ENCODE assay signal across 1 cellular context in the genomic region with DNA sequence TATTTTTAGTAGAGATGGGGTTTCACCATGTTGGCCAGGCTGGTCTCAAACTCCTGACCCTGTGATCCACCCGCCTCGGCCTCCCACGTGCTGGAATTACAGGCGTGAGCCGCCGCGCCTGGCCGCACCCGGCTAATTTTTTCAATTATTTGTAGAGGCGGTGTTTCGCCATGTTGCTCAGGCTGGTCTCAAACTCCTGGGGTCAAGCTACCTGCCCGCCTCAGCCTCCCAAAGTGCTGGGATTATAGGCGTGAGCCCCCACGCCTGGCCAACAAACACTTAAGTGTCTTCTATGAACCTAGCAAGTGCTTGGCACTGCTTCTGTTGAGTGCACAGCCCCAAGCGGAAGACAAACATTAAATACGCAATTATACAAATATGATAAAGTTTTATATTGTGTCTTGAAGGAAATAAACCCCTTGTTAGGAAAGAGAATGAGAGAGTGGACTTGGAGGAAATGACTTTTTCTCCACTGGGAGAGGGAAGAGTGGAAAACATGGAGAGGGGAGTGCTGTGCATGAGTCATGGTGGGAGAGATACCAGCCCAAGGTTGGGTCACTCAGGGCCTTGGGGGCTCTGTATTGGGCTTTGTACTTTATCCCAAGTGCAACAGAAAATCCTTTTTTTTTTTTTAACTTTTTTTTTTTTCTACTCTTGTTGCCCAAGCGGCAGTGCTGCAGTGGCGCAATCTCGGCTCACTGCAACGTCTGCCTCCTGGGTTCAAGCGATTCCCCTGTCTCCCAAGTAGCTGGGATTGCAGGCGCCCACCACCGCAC.
TF ChIP-seq lines count a peak whose summit lies in the region.

No MANE protein-coding gene starts in this region.

TF ChIP-seq in HepG2, 621 proteins besides CTCF, POLR2A, EP300 and RAD21 (continued from another document and continues in another):
- TF ChIP-seq, protein P1, sequence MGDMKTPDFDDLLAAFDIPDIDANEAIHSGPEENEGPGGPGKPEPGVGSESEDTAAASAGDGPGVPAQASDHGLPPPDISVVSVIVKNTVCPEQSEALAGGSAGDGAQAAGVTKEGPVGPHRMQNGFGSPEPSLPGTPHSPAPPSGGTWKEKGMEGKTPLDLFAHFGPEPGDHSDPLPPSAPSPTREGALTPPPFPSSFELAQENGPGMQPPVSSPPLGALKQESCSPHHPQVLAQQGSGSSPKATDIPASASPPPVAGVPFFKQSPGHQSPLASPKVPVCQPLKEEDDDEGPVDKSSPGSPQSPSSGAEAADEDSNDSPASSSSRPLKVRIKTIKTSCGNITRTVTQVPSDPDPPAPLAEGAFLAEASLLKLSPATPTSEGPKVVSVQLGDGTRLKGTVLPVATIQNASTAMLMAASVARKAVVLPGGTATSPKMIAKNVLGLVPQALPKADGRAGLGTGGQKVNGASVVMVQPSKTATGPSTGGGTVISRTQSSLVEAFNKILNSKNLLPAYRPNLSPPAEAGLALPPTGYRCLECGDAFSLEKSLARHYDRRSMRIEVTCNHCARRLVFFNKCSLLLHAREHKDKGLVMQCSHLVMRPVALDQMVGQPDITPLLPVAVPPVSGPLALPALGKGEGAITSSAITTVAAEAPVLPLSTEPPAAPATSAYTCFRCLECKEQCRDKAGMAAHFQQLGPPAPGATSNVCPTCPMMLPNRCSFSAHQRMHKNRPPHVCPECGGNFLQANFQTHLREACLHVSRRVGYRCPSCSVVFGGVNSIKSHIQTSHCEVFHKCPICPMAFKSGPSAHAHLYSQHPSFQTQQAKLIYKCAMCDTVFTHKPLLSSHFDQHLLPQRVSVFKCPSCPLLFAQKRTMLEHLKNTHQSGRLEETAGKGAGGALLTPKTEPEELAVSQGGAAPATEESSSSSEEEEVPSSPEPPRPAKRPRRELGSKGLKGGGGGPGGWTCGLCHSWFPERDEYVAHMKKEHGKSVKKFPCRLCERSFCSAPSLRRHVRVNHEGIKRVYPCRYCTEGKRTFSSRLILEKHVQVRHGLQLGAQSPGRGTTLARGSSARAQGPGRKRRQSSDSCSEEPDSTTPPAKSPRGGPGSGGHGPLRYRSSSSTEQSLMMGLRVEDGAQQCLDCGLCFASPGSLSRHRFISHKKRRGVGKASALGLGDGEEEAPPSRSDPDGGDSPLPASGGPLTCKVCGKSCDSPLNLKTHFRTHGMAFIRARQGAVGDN (CRISPR knock-in tag; IDR thresholded peaks at IDR 0.05): peak; percentile 64
- TF ChIP-seq ZMAT5 (CRISPR knock-in tag; IDR thresholded peaks at IDR 0.05; ENCODE audit: borderline replicate concordance, low read depth): no peak
- peak; percentile 52; the same call in 1 of the 2 replicates for TF ChIP-seq CHD4 (IDR thresholded peaks at IDR 0.05; ENCODE audit: borderline replicate concordance, low read length)
- TF ChIP-seq ZFP41 (CRISPR knock-in tag; IDR thresholded peaks at IDR 0.05; ENCODE audit: borderline replicate concordance): no peak
- TF ChIP-seq BORCS8-MEF2B (CRISPR knock-in tag; IDR thresholded peaks at IDR 0.05): no peak
- TF ChIP-seq, protein P2, sequence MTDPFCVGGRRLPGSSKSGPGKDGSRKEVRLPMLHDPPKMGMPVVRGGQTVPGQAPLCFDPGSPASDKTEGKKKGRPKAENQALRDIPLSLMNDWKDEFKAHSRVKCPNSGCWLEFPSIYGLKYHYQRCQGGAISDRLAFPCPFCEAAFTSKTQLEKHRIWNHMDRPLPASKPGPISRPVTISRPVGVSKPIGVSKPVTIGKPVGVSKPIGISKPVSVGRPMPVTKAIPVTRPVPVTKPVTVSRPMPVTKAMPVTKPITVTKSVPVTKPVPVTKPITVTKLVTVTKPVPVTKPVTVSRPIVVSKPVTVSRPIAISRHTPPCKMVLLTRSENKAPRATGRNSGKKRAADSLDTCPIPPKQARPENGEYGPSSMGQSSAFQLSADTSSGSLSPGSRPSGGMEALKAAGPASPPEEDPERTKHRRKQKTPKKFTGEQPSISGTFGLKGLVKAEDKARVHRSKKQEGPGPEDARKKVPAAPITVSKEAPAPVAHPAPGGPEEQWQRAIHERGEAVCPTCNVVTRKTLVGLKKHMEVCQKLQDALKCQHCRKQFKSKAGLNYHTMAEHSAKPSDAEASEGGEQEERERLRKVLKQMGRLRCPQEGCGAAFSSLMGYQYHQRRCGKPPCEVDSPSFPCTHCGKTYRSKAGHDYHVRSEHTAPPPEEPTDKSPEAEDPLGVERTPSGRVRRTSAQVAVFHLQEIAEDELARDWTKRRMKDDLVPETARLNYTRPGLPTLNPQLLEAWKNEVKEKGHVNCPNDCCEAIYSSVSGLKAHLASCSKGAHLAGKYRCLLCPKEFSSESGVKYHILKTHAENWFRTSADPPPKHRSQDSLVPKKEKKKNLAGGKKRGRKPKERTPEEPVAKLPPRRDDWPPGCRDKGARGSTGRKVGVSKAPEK (CRISPR knock-in tag; IDR thresholded peaks at IDR 0.05; ENCODE audit: borderline replicate concordance): no peak; the same call in 1 of the 2 replicates
- peak; percentile 90 for TF ChIP-seq CEBPB (IDR thresholded peaks at IDR 0.05; ENCODE audit: borderline replicate concordance, low read depth, low read length)
- TF ChIP-seq, protein P3, sequence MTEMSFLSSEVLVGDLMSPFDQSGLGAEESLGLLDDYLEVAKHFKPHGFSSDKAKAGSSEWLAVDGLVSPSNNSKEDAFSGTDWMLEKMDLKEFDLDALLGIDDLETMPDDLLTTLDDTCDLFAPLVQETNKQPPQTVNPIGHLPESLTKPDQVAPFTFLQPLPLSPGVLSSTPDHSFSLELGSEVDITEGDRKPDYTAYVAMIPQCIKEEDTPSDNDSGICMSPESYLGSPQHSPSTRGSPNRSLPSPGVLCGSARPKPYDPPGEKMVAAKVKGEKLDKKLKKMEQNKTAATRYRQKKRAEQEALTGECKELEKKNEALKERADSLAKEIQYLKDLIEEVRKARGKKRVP (CRISPR knock-in tag; IDR thresholded peaks at IDR 0.05): peak in 1 of 2 experiments; percentile 36; a peak in 1 of 4 replicates
- 0 out of 2 replicates have a peak, but pooled peaks have one; percentile 5 for TF ChIP-seq ZNF33A (CRISPR knock-in tag; IDR thresholded peaks at IDR 0.05; ENCODE audit: borderline replicate concordance)
- no peak for TF ChIP-seq NKX3-1 (CRISPR knock-in tag; IDR thresholded peaks at IDR 0.05)
- TF ChIP-seq, protein P4, sequence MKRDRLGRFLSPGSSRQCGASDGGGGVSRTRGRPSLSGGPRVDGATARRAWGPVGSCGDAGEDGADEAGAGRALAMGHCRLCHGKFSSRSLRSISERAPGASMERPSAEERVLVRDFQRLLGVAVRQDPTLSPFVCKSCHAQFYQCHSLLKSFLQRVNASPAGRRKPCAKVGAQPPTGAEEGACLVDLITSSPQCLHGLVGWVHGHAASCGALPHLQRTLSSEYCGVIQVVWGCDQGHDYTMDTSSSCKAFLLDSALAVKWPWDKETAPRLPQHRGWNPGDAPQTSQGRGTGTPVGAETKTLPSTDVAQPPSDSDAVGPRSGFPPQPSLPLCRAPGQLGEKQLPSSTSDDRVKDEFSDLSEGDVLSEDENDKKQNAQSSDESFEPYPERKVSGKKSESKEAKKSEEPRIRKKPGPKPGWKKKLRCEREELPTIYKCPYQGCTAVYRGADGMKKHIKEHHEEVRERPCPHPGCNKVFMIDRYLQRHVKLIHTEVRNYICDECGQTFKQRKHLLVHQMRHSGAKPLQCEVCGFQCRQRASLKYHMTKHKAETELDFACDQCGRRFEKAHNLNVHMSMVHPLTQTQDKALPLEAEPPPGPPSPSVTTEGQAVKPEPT (CRISPR knock-in tag; IDR thresholded peaks at IDR 0.05; ENCODE audit: low read depth): no peak
- TF ChIP-seq, protein P5, sequence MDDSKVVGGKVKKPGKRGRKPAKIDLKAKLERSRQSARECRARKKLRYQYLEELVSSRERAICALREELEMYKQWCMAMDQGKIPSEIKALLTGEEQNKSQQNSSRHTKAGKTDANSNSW (CRISPR knock-in tag; IDR thresholded peaks at IDR 0.05; ENCODE audit: borderline replicate concordance): 0 out of 2 replicates have a peak, but pooled peaks have one; percentile 30
- TF ChIP-seq FUBP1 (CRISPR knock-in tag; IDR thresholded peaks at IDR 0.05; ENCODE audit: borderline replicate concordance): no peak
- TF ChIP-seq ZNF160 (CRISPR knock-in tag; IDR thresholded peaks at IDR 0.05): 0 out of 2 replicates have a peak, but pooled peaks have one; percentile 53
- peak; percentile 44; the same call in 1 of the 2 replicates for TF ChIP-seq ZNF746 (CRISPR knock-in tag; IDR thresholded peaks at IDR 0.05)
- no peak for TF ChIP-seq CHD2 (IDR thresholded peaks at IDR 0.05; ENCODE audit: low read depth, low read length)
- TF ChIP-seq, protein P6, sequence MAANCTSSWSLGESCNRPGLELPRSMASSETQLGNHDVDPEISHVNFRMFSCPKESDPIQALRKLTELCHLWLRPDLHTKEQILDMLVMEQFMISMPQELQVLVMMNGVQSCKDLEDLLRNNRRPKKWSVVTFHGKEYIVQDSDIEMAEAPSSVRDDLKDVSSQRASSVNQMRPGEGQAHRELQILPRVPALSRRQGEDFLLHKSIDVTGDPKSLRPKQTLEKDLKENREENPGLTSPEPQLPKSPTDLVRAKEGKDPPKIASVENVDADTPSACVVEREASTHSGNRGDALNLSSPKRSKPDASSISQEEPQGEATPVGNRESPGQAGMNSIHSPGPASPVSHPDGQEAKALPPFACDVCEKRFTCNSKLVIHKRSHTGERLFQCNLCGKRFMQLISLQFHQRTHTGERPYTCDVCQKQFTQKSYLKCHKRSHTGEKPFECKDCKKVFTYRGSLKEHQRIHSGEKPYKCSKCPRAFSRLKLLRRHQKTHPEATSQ (CRISPR knock-in tag; IDR thresholded peaks at IDR 0.05; ENCODE audit: borderline replicate concordance): no peak
- no peak for TF ChIP-seq ZFX (CRISPR knock-in tag; IDR thresholded peaks at IDR 0.05; ENCODE audit: low read depth)
- no peak; the same call in 1 of the 2 replicates for TF ChIP-seq RARA (CRISPR knock-in tag; IDR thresholded peaks at IDR 0.05)
- no peak for TF ChIP-seq REPIN1 (CRISPR knock-in tag; IDR thresholded peaks at IDR 0.05; ENCODE audit: borderline replicate concordance, low read depth)
- TF ChIP-seq GATAD2A (CRISPR knock-in tag; IDR thresholded peaks at IDR 0.05): peak; percentile 41; the same call in 1 of the 2 replicates
- TF ChIP-seq, protein P7, sequence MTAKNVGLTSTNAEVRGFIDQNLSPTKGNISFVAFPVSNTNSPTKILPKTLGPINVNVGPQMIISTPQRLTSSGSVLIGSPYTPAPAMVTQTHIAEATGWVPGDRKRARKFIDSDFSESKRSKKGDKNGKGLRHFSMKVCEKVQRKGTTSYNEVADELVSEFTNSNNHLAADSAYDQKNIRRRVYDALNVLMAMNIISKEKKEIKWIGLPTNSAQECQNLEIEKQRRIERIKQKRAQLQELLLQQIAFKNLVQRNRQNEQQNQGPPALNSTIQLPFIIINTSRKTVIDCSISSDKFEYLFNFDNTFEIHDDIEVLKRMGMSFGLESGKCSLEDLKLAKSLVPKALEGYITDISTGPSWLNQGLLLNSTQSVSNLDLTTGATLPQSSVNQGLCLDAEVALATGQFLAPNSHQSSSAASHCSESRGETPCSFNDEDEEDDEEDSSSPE (CRISPR knock-in tag; IDR thresholded peaks at IDR 0.05): no peak
- TF ChIP-seq HMG20A (CRISPR knock-in tag; IDR thresholded peaks at IDR 0.05; ENCODE audit: borderline replicate concordance): no peak
- TF ChIP-seq LBX2 (CRISPR knock-in tag; IDR thresholded peaks at IDR 0.05; ENCODE audit: borderline replicate concordance): no peak
- TF ChIP-seq PPARG (CRISPR knock-in tag; conservative IDR thresholded peaks at IDR 0.05): 0 out of 2 replicates have a peak, but pooled peaks have one; percentile 31
- no peak for TF ChIP-seq HNRNPH1 (optimal IDR thresholded peaks at IDR 0.05; ENCODE audit: low read depth, low read length)
- no peak for TF ChIP-seq MED1 (CRISPR knock-in tag; IDR thresholded peaks at IDR 0.05)
- TF ChIP-seq, protein P8, sequence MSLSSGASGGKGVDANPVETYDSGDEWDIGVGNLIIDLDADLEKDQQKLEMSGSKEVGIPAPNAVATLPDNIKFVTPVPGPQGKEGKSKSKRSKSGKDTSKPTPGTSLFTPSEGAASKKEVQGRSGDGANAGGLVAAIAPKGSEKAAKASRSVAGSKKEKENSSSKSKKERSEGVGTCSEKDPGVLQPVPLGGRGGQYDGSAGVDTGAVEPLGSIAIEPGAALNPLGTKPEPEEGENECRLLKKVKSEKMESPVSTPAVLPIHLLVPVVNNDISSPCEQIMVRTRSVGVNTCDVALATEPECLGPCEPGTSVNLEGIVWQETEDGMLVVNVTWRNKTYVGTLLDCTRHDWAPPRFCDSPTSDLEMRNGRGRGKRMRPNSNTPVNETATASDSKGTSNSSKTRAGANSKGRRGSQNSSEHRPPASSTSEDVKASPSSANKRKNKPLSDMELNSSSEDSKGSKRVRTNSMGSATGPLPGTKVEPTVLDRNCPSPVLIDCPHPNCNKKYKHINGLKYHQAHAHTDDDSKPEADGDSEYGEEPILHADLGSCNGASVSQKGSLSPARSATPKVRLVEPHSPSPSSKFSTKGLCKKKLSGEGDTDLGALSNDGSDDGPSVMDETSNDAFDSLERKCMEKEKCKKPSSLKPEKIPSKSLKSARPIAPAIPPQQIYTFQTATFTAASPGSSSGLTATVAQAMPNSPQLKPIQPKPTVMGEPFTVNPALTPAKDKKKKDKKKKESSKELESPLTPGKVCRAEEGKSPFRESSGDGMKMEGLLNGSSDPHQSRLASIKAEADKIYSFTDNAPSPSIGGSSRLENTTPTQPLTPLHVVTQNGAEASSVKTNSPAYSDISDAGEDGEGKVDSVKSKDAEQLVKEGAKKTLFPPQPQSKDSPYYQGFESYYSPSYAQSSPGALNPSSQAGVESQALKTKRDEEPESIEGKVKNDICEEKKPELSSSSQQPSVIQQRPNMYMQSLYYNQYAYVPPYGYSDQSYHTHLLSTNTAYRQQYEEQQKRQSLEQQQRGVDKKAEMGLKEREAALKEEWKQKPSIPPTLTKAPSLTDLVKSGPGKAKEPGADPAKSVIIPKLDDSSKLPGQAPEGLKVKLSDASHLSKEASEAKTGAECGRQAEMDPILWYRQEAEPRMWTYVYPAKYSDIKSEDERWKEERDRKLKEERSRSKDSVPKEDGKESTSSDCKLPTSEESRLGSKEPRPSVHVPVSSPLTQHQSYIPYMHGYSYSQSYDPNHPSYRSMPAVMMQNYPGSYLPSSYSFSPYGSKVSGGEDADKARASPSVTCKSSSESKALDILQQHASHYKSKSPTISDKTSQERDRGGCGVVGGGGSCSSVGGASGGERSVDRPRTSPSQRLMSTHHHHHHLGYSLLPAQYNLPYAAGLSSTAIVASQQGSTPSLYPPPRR (CRISPR knock-in tag; IDR thresholded peaks at IDR 0.05; ENCODE audit: borderline replicate concordance): 0 out of 2 replicates have a peak, but pooled peaks have one; percentile 18
- no peak for TF ChIP-seq PAF1 (CRISPR knock-in tag; IDR thresholded peaks at IDR 0.05)
- TF ChIP-seq BCL6 (CRISPR knock-in tag; IDR thresholded peaks at IDR 0.05): peak; percentile 24; the same call in 1 of the 2 replicates
